In genomic region chr9:98316445-98317133, GRCh38 we compare ENCODE assay signal across 23 cellular contexts.
"Had no signal": no experiment of that assay in that cellular context is flagged by ENCODE, and none has a peak within 500 bp of the region (broad histone marks: within the 10 kb centered on the region; RNA-seq: fewer than 3 reads in every experiment).

No MANE protein-coding gene starts in this region.

- H3K36me3 Mint-ChIP-seq: activated naive CD8-positive, alpha-beta T cell treated with anti-CD3 and anti-CD28 coated beads, Interleukin-2, amount 10 ng/mL, durations not matched to agents 7 days and 5 days; natural killer cell had no signal

- H3K4me1 Mint-ChIP-seq: activated naive CD8-positive, alpha-beta T cell treated with anti-CD3 and anti-CD28 coated beads, Interleukin-2, amount 10 ng/mL, durations not matched to agents 7 days and 5 days had no signal

- H3K36me3 ChIP-seq: left ventricle myocardium inferior, ovary, prostate gland, right atrium auricular region, thoracic aorta, upper lobe of right lung had no signal

- H3K4me1 ChIP-seq: foreskin keratinocyte, left ventricle myocardium inferior, prostate gland had no signal

- H3K9me3 ChIP-seq: left ventricle myocardium inferior, ovary, prostate gland, right atrium auricular region, thoracic aorta, upper lobe of right lung had no signal

- H3K27ac Mint-ChIP-seq: activated naive CD4-positive, alpha-beta T cell treated with anti-CD3 and anti-CD28 coated beads for 36 hours; activated naive CD8-positive, alpha-beta T cell treated with anti-CD3 and anti-CD28 coated beads, Interleukin-2, amount 10 ng/mL, durations not matched to agents 7 days and 5 days; natural killer cell had no signal

- H3K27ac ChIP-seq: foreskin keratinocyte, left ventricle myocardium inferior, ovary, prostate gland, right atrium auricular region, thoracic aorta, upper lobe of right lung had no signal

- H3K4me3 Mint-ChIP-seq: activated naive CD4-positive, alpha-beta T cell treated with anti-CD3 and anti-CD28 coated beads for 36 hours; activated naive CD8-positive, alpha-beta T cell treated with anti-CD3 and anti-CD28 coated beads, Interleukin-2, amount 10 ng/mL, durations not matched to agents 7 days and 5 days; activated T-cell treated with anti-CD3 and anti-CD28 coated beads, Interleukin-2, amount 50 U/mL, for 4 hours; natural killer cell had no signal

- DNase-seq: activated CD4-positive, alpha-beta T cell treated with anti-CD3 and anti-CD28 coated beads for 4 hours; activated CD4-positive, alpha-beta T cell treated with anti-CD3 and anti-CD28 coated beads, Interleukin-2, amount 50 U/mL, for 48 hours; activated CD4-positive, CD25-positive, alpha-beta regulatory T cell; activated CD8-positive, alpha-beta memory T cell treated with anti-CD3 and anti-CD28 coated beads, Interleukin-2, amount 50 U/mL, for 48 hours; activated naive CD4-positive, alpha-beta T cell treated with anti-CD3 and anti-CD28 coated beads for 36 hours; activated naive CD8-positive, alpha-beta T cell treated with anti-CD3 and anti-CD28 coated beads, Interleukin-2, amount 10 ng/mL, durations not matched to agents 7 days and 5 days; activated T-cell treated with anti-CD3 and anti-CD28 coated beads, Interleukin-2, amount 50 U/mL, for 4 hours; amniotic stem cell; cortex of kidney; erythroblast; hippocampal formation; left ventricle myocardium inferior; midbrain; natural killer cell; ovary; stimulated activated CD4-positive, alpha-beta T cell treated with anti-CD3 and anti-CD28 coated beads, Interleukin-4, amount 100 ng/mL, for 24 hours; stimulated activated naive CD4-positive, alpha-beta T cell treated with Interleukin-2 at 50 U/mL for 16 hours; T-helper 9 cell; upper lobe of right lung had no signal

- H3K9me3 Mint-ChIP-seq: activated naive CD4-positive, alpha-beta T cell treated with anti-CD3 and anti-CD28 coated beads for 36 hours; activated naive CD8-positive, alpha-beta T cell treated with anti-CD3 and anti-CD28 coated beads, Interleukin-2, amount 10 ng/mL, durations not matched to agents 7 days and 5 days; activated T-cell treated with anti-CD3 and anti-CD28 coated beads, Interleukin-2, amount 50 U/mL, for 4 hours; natural killer cell had no signal

- H3K27me3 ChIP-seq: ovary, upper lobe of right lung had no signal

- H3K4me3 ChIP-seq: left ventricle myocardium inferior, ovary, prostate gland, right atrium auricular region, thoracic aorta, upper lobe of right lung had no signal
